9 cellular contexts compared by ENCODE assay signal in genomic region chr2:20633794-20634259, GRCh38. TPM values are rescaled to one million over a fixed set of nuclear protein-coding genes. Genes with fewer than 3 reads are reported as not detected.
DNase-seq lines count a peak whose midpoint lies in the region; ATAC-seq and TF ChIP-seq lines count a peak whose summit lies in the region.
"Had no signal": no experiment of that assay in that cellular context is flagged by ENCODE, and none has a peak within 500 bp of the region (broad histone marks: within the 10 kb centered on the region; RNA-seq: fewer than 3 reads in every experiment).

No MANE protein-coding gene starts in this region.

- intact Hi-C loops in natural killer cell (cut with micrococcal nuclease): no loop called here
- intact Hi-C loops in Caco-2 (cut with micrococcal nuclease; ENCODE audit: unreplicated experiment): loop anchor here (2.0 kb wide), 1 partner anchor 41 kb away; no protein-coding TSS in a partner anchor

- POLR2A ChIA-PET in Caco-2 (lab: Charles Lee): interaction anchor here (3.4 kb wide), 1 partner anchor 187 kb away, joined by 18 read pairs; the partner anchor contains the start of gene RHOB

- no peak overlapping the region for H3K27ac Mint-ChIP-seq in endothelial cell (ENCODE audit: unreplicated experiment)
- peak overlapping the region; percentile 13 to 79 for H3K27ac Mint-ChIP-seq in natural killer cell
- H3K27ac Mint-ChIP-seq in Caco-2 (ENCODE audit: unreplicated experiment): no peak overlapping the region
- H3K27ac Mint-ChIP-seq: T-cell had no signal

- no peaks in the 10 kb centered on the region for H3K9me3 ChIP-seq in Caco-2

- no peak overlapping the region for H3K4me3 ChIP-seq in Caco-2 (ENCODE audit: low read depth, low read length)

- ATAC-seq in natural killer cell (peak in 2 of 3 donors; percentile 22 to 66), HG02623 (IDR thresholded peaks at IDR 0.05; ENCODE audit: unreplicated experiment) (no peak), HG03135 (IDR thresholded peaks at IDR 0.05; ENCODE audit: unreplicated experiment) (no peak)
- ATAC-seq: T-cell had no signal

- DNase-seq in COLO668 (lab: John Stamatoyannopoulos, UW; ENCODE audit: unreplicated experiment): peak; percentile 83
- peak; percentile 96 for DNase-seq in NCI-H2029 (lab: John Stamatoyannopoulos, UW)
- DNase-seq in endothelial cell (ENCODE audit: low spot score): no peak
- no peak for DNase-seq in natural killer cell
- no peak for DNase-seq in NOMO-1 treated with DMSO at 0.1 percent for 48 hours (lab: John Stamatoyannopoulos, UW; ENCODE audit: unreplicated experiment)
- no peak for DNase-seq in Caco-2
- DNase-seq: T-cell had no signal

- no TSS peak for BruUV-seq in Caco-2 (replicated peaks; lab: Mats Ljungman, UMichigan)

- H3K36me3 Mint-ChIP-seq in endothelial cell (ENCODE audit: low read depth, unreplicated experiment): peaks cover 3% of the 10 kb centered on the region
- H3K36me3 Mint-ChIP-seq in natural killer cell: no peaks in the 10 kb centered on the region
- H3K36me3 Mint-ChIP-seq in Caco-2 (ENCODE audit: insufficient read depth, unreplicated experiment): no peaks in the 10 kb centered on the region

- no peaks in the 10 kb centered on the region for H3K9me3 Mint-ChIP-seq in endothelial cell (ENCODE audit: unreplicated experiment)
- no peaks in the 10 kb centered on the region for H3K9me3 Mint-ChIP-seq in natural killer cell
- no peaks in the 10 kb centered on the region for H3K9me3 Mint-ChIP-seq in Caco-2 (ENCODE audit: unreplicated experiment)
- H3K9me3 Mint-ChIP-seq: T-cell had no signal

- no peaks in the 10 kb centered on the region for H3K4me1 ChIP-seq in Caco-2

- no peak overlapping the region for H3K4me3 Mint-ChIP-seq in endothelial cell (ENCODE audit: unreplicated experiment)
- peak overlapping the region; percentile 40 for H3K4me3 Mint-ChIP-seq in natural killer cell
- H3K4me3 Mint-ChIP-seq in Caco-2 (ENCODE audit: unreplicated experiment): no peak overlapping the region
- H3K4me3 Mint-ChIP-seq: T-cell had no signal

- H3K27me3 Mint-ChIP-seq in endothelial cell (ENCODE audit: unreplicated experiment) (peaks cover 5% of the 10 kb centered on the region), natural killer cell (ENCODE audit: low read depth in 2 of 2) (no peaks in the 10 kb centered on the region), Caco-2 (ENCODE audit: insufficient read depth, unreplicated experiment) (no peaks in the 10 kb centered on the region)
- H3K27me3 Mint-ChIP-seq: T-cell had no signal

- CTCF ChIA-PET in Caco-2 (lab: Charles Lee): interaction anchor here (0.8 to 1.3 kb wide), 2 partner anchors 17 to 187 kb away, joined by 4 to 6 read pairs; partner anchors contain the start of genes HS1BP3 and RHOB

- TF ChIP-seq CTCF in endothelial cell (IDR thresholded peaks at IDR 0.05; ENCODE audit: unreplicated experiment) (peak; percentile 14), natural killer cell (IDR thresholded peaks at IDR 0.05) (no peak), Caco-2 (IDR thresholded peaks at IDR 0.05; ENCODE audit: insufficient read depth in 1 of 2, low read depth in 1 of 2, low read length in 1 of 2, severe bottlenecking in 1 of 2, unreplicated experiment in 1 of 2) (peak in 1 of 2 experiments; percentile 17)

- no peaks in the 10 kb centered on the region for H3K36me3 ChIP-seq in Caco-2 (ENCODE audit: control insufficient read depth, insufficient read depth, low read length)

- H3K4me1 Mint-ChIP-seq in endothelial cell (ENCODE audit: unreplicated experiment): peaks cover 6% of the 10 kb centered on the region
- peaks cover 12 to 25% of the 10 kb centered on the region in 2 donors for H3K4me1 Mint-ChIP-seq in natural killer cell
- H3K4me1 Mint-ChIP-seq in Caco-2 (ENCODE audit: low read depth, unreplicated experiment): no peaks in the 10 kb centered on the region
- H3K4me1 Mint-ChIP-seq: T-cell had no signal

- H3K27me3 ChIP-seq in Caco-2 (replicated peaks; ENCODE audit: control insufficient read depth, insufficient read depth, low read length): no peaks in the 10 kb centered on the region

RNA-seq across cellular contexts. Expression of gene HS1BP3, which starts 17.1 kb away (rescaled TPM):
- 33.6 TPM for total RNA-seq in endothelial cell (ENCODE audit: unreplicated experiment)
- 10 to 100 TPM; 17.4 to 25.7 (median 22.8) TPM for total RNA-seq in natural killer cell
- 26.5 and 31.1 TPM in 2 replicates for total RNA-seq in Caco-2 (2022)

RNA-seq across cellular contexts. Expression of gene GDF7, which starts 33.1 kb away (rescaled TPM):
- total RNA-seq in endothelial cell (ENCODE audit: unreplicated experiment): 11.2 TPM
- under 1 TPM; 0.02 to 0.10 (median 0.05) TPM for total RNA-seq in natural killer cell
- 1.7 and 1.8 TPM in 2 replicates for total RNA-seq in Caco-2 (2022)

Comparison
In these comparisons a context has a peak if more than half of its experiments do, and no peak if none do; other contexts are left out.
1. DNase-seq: peak in COLO668 (single experiment) and NCI-H2029 (single experiment); none in endothelial cell (single experiment), natural killer cell (single experiment), NOMO-1 treated with DMSO at 0.1 percent for 48 hours (single experiment) and Caco-2 (0 of 2).
2. H3K27ac Mint-ChIP-seq: peak in natural killer cell (2 of 2); none in endothelial cell (single experiment) and Caco-2 (single experiment).
3. ATAC-seq: peak in natural killer cell (2 of 3); none in HG02623 (single experiment) and HG03135 (single experiment).